In genomic region chr18:57748770-57749603, GRCh38 we compare ENCODE assay signal across 9 cellular contexts. TPM values are rescaled to one million over a fixed set of nuclear protein-coding genes. Genes with fewer than 3 reads are reported as not detected.
DNase-seq lines count a peak whose midpoint lies in the region; ATAC-seq, FAIRE-seq and TF ChIP-seq lines count a peak whose summit lies in the region.
"Had no signal": no experiment of that assay in that cellular context is flagged by ENCODE, and none has a peak within 500 bp of the region (broad histone marks: within the 10 kb centered on the region; RNA-seq: fewer than 3 reads in every experiment).

No MANE protein-coding gene starts in this region.

- TF ChIP-seq EP300 in HepG2 (IDR thresholded peaks at IDR 0.05; ENCODE audit: low read depth in 2 of 2, low read length in 2 of 2) (no peak), HepG2 (CRISPR knock-in tag; IDR thresholded peaks at IDR 0.05; ENCODE audit: borderline replicate concordance) (no peak)

- H3K9me3 ChIP-seq in HepG2 (ENCODE audit: low read length) = no peaks in the 10 kb centered on the region

- in situ Hi-C loops in HepG2 (cut with HindIII; ENCODE audit: extremely low pct_ligation_motif_present, low pct_unique_long_range_greater_than_20kb) = no loop called here

- ATAC-seq in GM21360 (IDR thresholded peaks at IDR 0.05; ENCODE audit: unreplicated experiment) (peak; percentile 88), HG03469 (IDR thresholded peaks at IDR 0.05; ENCODE audit: unreplicated experiment) (peak; percentile 90), HepG2 (peak; percentile 93)
- no peak for ATAC-seq in stimulated activated effector memory CD8-positive, alpha-beta T cell treated with anti-CD3 and anti-CD28 coated beads, Interleukin-12 subunit alpha, Interleukin-12 subunit beta, amount 100 ng/mL, for 72 hours

- H3K9ac ChIP-seq in HepG2 (ENCODE audit: insufficient read depth, low read depth, low read length) = no peak overlapping the region

- H3K36me3 Mint-ChIP-seq in stimulated activated effector memory CD8-positive, alpha-beta T cell treated with anti-CD3 and anti-CD28 coated beads, Interleukin-12 subunit alpha, Interleukin-12 subunit beta, amount 100 ng/mL, for 72 hours = no peaks in the 10 kb centered on the region

- H3K4me3 Mint-ChIP-seq in stimulated activated effector memory CD8-positive, alpha-beta T cell treated with anti-CD3 and anti-CD28 coated beads, Interleukin-12 subunit alpha, Interleukin-12 subunit beta, amount 100 ng/mL, for 72 hours = no peak overlapping the region

- intact Hi-C loops in HepG2 (cut with micrococcal nuclease; ENCODE audit: unreplicated experiment) = no loop called here

- no peaks in the 10 kb centered on the region for H4K20me1 ChIP-seq in HepG2 (ENCODE audit: insufficient read depth, low read length)

- WGBS in HepG2 (ENCODE audit: low lambda C conversion rate) = 90% methylated on average over 1 of the region's 1 CpG

- H3K27ac Mint-ChIP-seq in stimulated activated effector memory CD8-positive, alpha-beta T cell treated with anti-CD3 and anti-CD28 coated beads, Interleukin-12 subunit alpha, Interleukin-12 subunit beta, amount 100 ng/mL, for 72 hours = no peak overlapping the region

- peaks cover 7% of the 10 kb centered on the region for H3K4me1 Mint-ChIP-seq in stimulated activated effector memory CD8-positive, alpha-beta T cell treated with anti-CD3 and anti-CD28 coated beads, Interleukin-12 subunit alpha, Interleukin-12 subunit beta, amount 100 ng/mL, for 72 hours

- CTCF ChIA-PET in RWPE1 (lab: Yijun Ruan, JAX) (no interaction called here), HepG2 (lab: Yijun Ruan, JAX; ENCODE audit: low intra/inter-chr PET ratio, low total read pairs) (no interaction called here)

- DNase-seq in D721Med (ENCODE audit: insufficient read length, low spot score) (no peak), RWPE1 (ENCODE audit: low spot score) (peak; percentile 42), HepG2 (ENCODE audit: low spot score) (peak; percentile 76), NCI-H226 (no peak), ureter (ENCODE audit: low spot score) (no peak)
- no peak for DNase-seq in stimulated activated effector memory CD8-positive, alpha-beta T cell treated with anti-CD3 and anti-CD28 coated beads, Interleukin-12 subunit alpha, Interleukin-12 subunit beta, amount 100 ng/mL, for 72 hours (ENCODE audit: low spot score in 2 of 2)

- TF ChIP-seq RAD21 in HepG2 (CRISPR knock-in tag; IDR thresholded peaks at IDR 0.05) = no peak

- H3K27me3 ChIP-seq in HepG2 (ENCODE audit: control insufficient read depth in 1 of 2, insufficient read depth in 2 of 2, low read length in 2 of 2) = no peaks in the 10 kb centered on the region
- H3K27me3 ChIP-seq: cardiac muscle cell had no signal

- TF ChIP-seq CTCF in D721Med (IDR thresholded peaks at IDR 0.05; ENCODE audit: insufficient read depth, missing control alignments) (no peak), RWPE1 (conservative IDR thresholded peaks at IDR 0.05; ENCODE audit: low read depth) (no peak), HepG2 (CRISPR knock-in tag; IDR thresholded peaks at IDR 0.05) (no peak)

- no peak overlapping the region for H3K27ac ChIP-seq in RWPE1
- peak overlapping the region; percentile 24 for H3K27ac ChIP-seq in HepG2 (ENCODE audit: extremely low read length, insufficient read depth, low read length)
- H3K27ac ChIP-seq: cardiac muscle cell had no signal

- H3K4me1 ChIP-seq in HepG2 (ENCODE audit: insufficient read depth, low read length) = peaks cover 52% of the 10 kb centered on the region

- BruUV-seq in HepG2 (replicated peaks; lab: Mats Ljungman, UMichigan) = no TSS peak

- no peak for TF ChIP-seq POLR2A in HepG2 (IDR thresholded peaks at IDR 0.05; ENCODE audit: insufficient read depth in 1 of 2, low read depth in 2 of 2, low read length in 2 of 2)

- peak; percentile 89 for FAIRE-seq in D721Med (lab: Jason Lieb, UNC)
- peak; percentile 80 for FAIRE-seq in HepG2 (lab: Jason Lieb, UNC)

- no peak overlapping the region for H2AFZ ChIP-seq in HepG2 (ENCODE audit: low read length)

- peak overlapping the region in 1 of 3 experiments; percentile 9; a peak in 1 of 6 replicates for H3K4me3 ChIP-seq in HepG2 (replicated peaks in 1 of 3; ENCODE audit: insufficient read depth in 1 of 3, low read depth in 2 of 3, low read length in 3 of 3)
- H3K4me3 ChIP-seq: cardiac muscle cell had no signal

- no peaks in the 10 kb centered on the region for H3K79me2 ChIP-seq in HepG2 (ENCODE audit: insufficient read depth, low read length)

- POLR2A ChIA-PET in RWPE1 (lab: Yijun Ruan, JAX; ENCODE audit: low non-redundant PET) (no interaction called here), HepG2 (lab: Yijun Ruan, JAX) (interaction anchor here (1.4 to 2.1 kb wide), 5 partner anchors 11 to 127 kb away, joined by 3 to 13 read pairs (median 6); partner anchors contain the start of genes ATP8B1 and NARS1)

- no peaks in the 10 kb centered on the region for H3K36me3 ChIP-seq in HepG2 (replicated peaks in 1 of 2; ENCODE audit: control insufficient read depth in 1 of 2, insufficient read depth in 2 of 2, low read length in 2 of 2)
- H3K36me3 ChIP-seq: cardiac muscle cell had no signal

- peak overlapping the region; percentile 47 for H3K4me2 ChIP-seq in HepG2 (ENCODE audit: low read depth, low read length)

- no peaks in the 10 kb centered on the region for H3K9me3 Mint-ChIP-seq in stimulated activated effector memory CD8-positive, alpha-beta T cell treated with anti-CD3 and anti-CD28 coated beads, Interleukin-12 subunit alpha, Interleukin-12 subunit beta, amount 100 ng/mL, for 72 hours

TF ChIP-seq in HepG2, 621 proteins besides CTCF, POLR2A, EP300 and RAD21 (continues in another document):
- no peak for TF ChIP-seq ZFAT (CRISPR knock-in tag; conservative IDR thresholded peaks at IDR 0.05)
- TF ChIP-seq EZH2 (conservative IDR thresholded peaks at IDR 0.05; ENCODE audit: low read depth, low read length) = no peak
- TF ChIP-seq ZNF644 (CRISPR knock-in tag; IDR thresholded peaks at IDR 0.05; ENCODE audit: low read depth) = 0 out of 2 replicates have a peak, but pooled peaks have one; percentile 24
- no peak for TF ChIP-seq ZNF629 (CRISPR knock-in tag; conservative IDR thresholded peaks at IDR 0.05)
- no peak for TF ChIP-seq MXD1 (CRISPR knock-in tag; IDR thresholded peaks at IDR 0.05)
- no peak for TF ChIP-seq IKZF5 (CRISPR knock-in tag; IDR thresholded peaks at IDR 0.05)
- no peak for TF ChIP-seq BCLAF1 (IDR thresholded peaks at IDR 0.05)

RNA-seq across cellular contexts. Expression of gene ATP8B1, which starts 54.1 kb away (rescaled TPM):
- total RNA-seq in HepG2 (2016; rRNA removed; fragmentation: Illumina TruSeq; extraction: Trizol) = 3.7 and 4.0 TPM in 2 replicates
- 0.79 and 0.81 TPM in 2 replicates for total RNA-seq in HepG2 (2016; cell fraction: cytosol; rRNA removed; fragmentation: Illumina TruSeq; extraction: Trizol; ENCODE audit: low read depth)
- total RNA-seq in HepG2 (2016; cell fraction: insoluble cytoplasmic fraction; rRNA removed; fragmentation: Illumina TruSeq; extraction: Trizol) = 3.1 and 4.2 TPM in 2 replicates
- 2.1 and 2.3 TPM in 2 replicates for total RNA-seq in HepG2 (2016; cell fraction: membrane; rRNA removed; fragmentation: Illumina TruSeq; extraction: Trizol)
- 6.1 and 6.4 TPM in 2 replicates for total RNA-seq in HepG2 (2016; cell fraction: nucleus; rRNA removed; fragmentation: Illumina TruSeq; extraction: Trizol)
- polyA plus RNA-seq in HepG2 (2011; rRNA removed) = 2.3 and 2.8 TPM in 2 replicates
- polyA plus RNA-seq in HepG2 (2011; cell fraction: cytosol; rRNA removed) = 1.5 and 2.0 TPM in 2 replicates
- polyA plus RNA-seq in HepG2 (2011; cell fraction: nucleus; rRNA removed) = 1.1 TPM in 2 replicates
- polyA plus RNA-seq in HepG2 (2012) = 1.3 and 1.7 TPM in 2 replicates
- polyA plus RNA-seq in HepG2 (2016; cell fraction: cytosol; fragmentation: Illumina TruSeq; extraction: Trizol; ENCODE audit: low read depth) = 0.23 and 0.26 TPM in 2 replicates
- polyA plus RNA-seq in HepG2 (2016; cell fraction: insoluble cytoplasmic fraction; fragmentation: Illumina TruSeq; extraction: Trizol; ENCODE audit: low read depth) = 1.3 and 1.4 TPM in 2 replicates
- polyA plus RNA-seq in HepG2 (2016; cell fraction: membrane; fragmentation: Illumina TruSeq; extraction: Trizol; ENCODE audit: low read depth) = 0.48 TPM in 2 replicates
- 3.1 and 4.7 TPM in 2 replicates for polyA plus RNA-seq in HepG2 (2016; cell fraction: nucleus; fragmentation: Illumina TruSeq; extraction: Trizol; ENCODE audit: insufficient read depth, low read depth)
- polyA minus RNA-seq in HepG2 (2011; rRNA and poly(A)+ RNA removed; ENCODE audit: low replicate concordance) = 0.89 and 4.0 TPM in 2 replicates
- polyA minus RNA-seq in HepG2 (2011; cell fraction: cytosol; rRNA and poly(A)+ RNA removed) = 3.3 and 5.1 TPM in 2 replicates
- 6.0 and 8.6 TPM in 2 replicates for polyA minus RNA-seq in HepG2 (2011; cell fraction: nucleus; rRNA and poly(A)+ RNA removed)
- 171 TPM for total RNA-seq in ureter

Comparison
In these comparisons a context has a peak if more than half of its experiments do, and no peak if none do; other contexts are left out.
1. DNase-seq: peak in RWPE1 (single experiment) and HepG2 (single experiment); none in D721Med (single experiment), NCI-H226 (single experiment), stimulated activated effector memory CD8-positive, alpha-beta T cell treated with anti-CD3 and anti-CD28 coated beads, Interleukin-12 subunit alpha, Interleukin-12 subunit beta, amount 100 ng/mL, for 72 hours (0 of 2) and ureter (single experiment).
2. RNA of gene ATP8B1, which starts 54.1 kb away (total RNA-seq): 171 TPM in ureter (single experiment); 0.79 to 6.4 TPM in HepG2; every median in the first group is over 10 times any median in the second.